ENCODE assay signal across 8 cellular contexts in the genomic region with DNA sequence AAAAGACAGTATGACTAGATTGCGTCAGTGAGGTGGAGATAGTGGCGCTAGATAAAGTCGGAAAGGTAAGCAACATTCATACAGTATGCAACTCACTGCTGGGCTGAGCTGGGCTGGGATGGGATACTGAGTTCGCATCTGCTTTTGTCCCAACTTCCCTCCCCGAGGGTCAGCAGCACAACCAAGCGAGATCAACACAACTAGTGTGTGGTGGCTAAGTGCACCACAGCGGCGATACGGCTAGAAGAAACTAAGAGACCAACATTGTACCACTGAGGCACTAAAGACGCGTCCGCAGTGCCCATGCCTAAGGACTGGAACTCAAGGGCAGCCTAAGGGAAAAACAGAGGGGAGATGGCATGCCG. TPM values are rescaled to one million over a fixed set of nuclear protein-coding genes. Genes with fewer than 3 reads are reported as not detected.
DNase-seq lines count a peak whose midpoint lies in the region; ATAC-seq and TF ChIP-seq lines count a peak whose summit lies in the region.

No MANE protein-coding gene starts in this region.

- H3K4me1 Mint-ChIP-seq in activated naive CD4-positive, alpha-beta T cell treated with anti-CD3 and anti-CD28 coated beads, Interleukin-2, amount 10 ng/mL, durations not matched to agents 7 days and 5 days = peaks cover 55% of the 10 kb centered on the region

- peak overlapping the region; percentile 90 for H3K27ac Mint-ChIP-seq in activated naive CD4-positive, alpha-beta T cell treated with anti-CD3 and anti-CD28 coated beads, Interleukin-2, amount 10 ng/mL, durations not matched to agents 7 days and 5 days

- H3K9me3 ChIP-seq in body of pancreas = no peaks in the 10 kb centered on the region
- H3K9me3 ChIP-seq in lung (ENCODE audit: control insufficient read depth in 2 of 2, insufficient read depth in 1 of 2, low read length in 1 of 2) = no peaks in the 10 kb centered on the region

- H3K4me3 Mint-ChIP-seq in activated naive CD4-positive, alpha-beta T cell treated with anti-CD3 and anti-CD28 coated beads, Interleukin-2, amount 10 ng/mL, durations not matched to agents 7 days and 5 days = peak overlapping the region; percentile 88

- H3K4me3 ChIP-seq in body of pancreas (peak overlapping the region; percentile 89 to 93), lung (peak overlapping the region; percentile 93), urinary bladder (ENCODE audit: low read depth, low read length) (peak overlapping the region; percentile 64)

- intact Hi-C loops in body of pancreas (cut with DNase I) = loop anchor here (5.0 kb wide), 1 partner anchor 52 kb away; a partner anchor contains a TSS

- CTCF ChIA-PET in activated naive CD4-positive, alpha-beta T cell treated with anti-CD3 and anti-CD28 coated beads, Interleukin-2, amount 10 ng/mL, durations not matched to agents 7 days and 5 days (lab: Charles Lee) = interaction anchor here (0.6 to 5.1 kb wide), 4 partner anchors 9 to 117 kb away, joined by 3 to 27 read pairs (median 3); no protein-coding TSS in a partner anchor

- H3K27me3 Mint-ChIP-seq in activated naive CD4-positive, alpha-beta T cell treated with anti-CD3 and anti-CD28 coated beads, Interleukin-2, amount 10 ng/mL, durations not matched to agents 7 days and 5 days = no peaks in the 10 kb centered on the region

- TF ChIP-seq CTCF in body of pancreas (IDR thresholded peaks at IDR 0.05) (no peak), lung (IDR thresholded peaks at IDR 0.05; ENCODE audit: control extremely low read depth, extremely low read depth) (no peak)

- H3K27me3 ChIP-seq in body of pancreas (no peaks in the 10 kb centered on the region), lung (ENCODE audit: control insufficient read depth, insufficient read depth) (no peaks in the 10 kb centered on the region)

- H3K4me1 ChIP-seq in body of pancreas = peaks cover 34% of the 10 kb centered on the region
- peaks cover 9 to 10% of the 10 kb centered on the region in 2 donors for H3K4me1 ChIP-seq in lung (ENCODE audit: control insufficient read depth in 2 of 2, insufficient read depth in 2 of 2, low read length in 2 of 2)
- no peaks in the 10 kb centered on the region for H3K4me1 ChIP-seq in urinary bladder (ENCODE audit: insufficient read depth)

- no peak for ATAC-seq in body of pancreas
- no peak for ATAC-seq in lung (ENCODE audit: insufficient read depth, low FRiP score)

- no peak for TF ChIP-seq POLR2A in body of pancreas (IDR thresholded peaks at IDR 0.05)

- peaks cover 21% of the 10 kb centered on the region for H3K36me3 Mint-ChIP-seq in activated naive CD4-positive, alpha-beta T cell treated with anti-CD3 and anti-CD28 coated beads, Interleukin-2, amount 10 ng/mL, durations not matched to agents 7 days and 5 days

- H3K36me3 ChIP-seq in body of pancreas (replicated peaks in 1 of 2; ENCODE audit: insufficient read depth in 1 of 2, low read depth in 2 of 2) = peaks cover 6 to 8% of the 10 kb centered on the region in 2 donors
- peaks cover 0 to 12% of the 10 kb centered on the region in 2 donors for H3K36me3 ChIP-seq in lung (ENCODE audit: control insufficient read depth in 2 of 2, insufficient read depth in 2 of 2, low read length in 2 of 2)
- no peaks in the 10 kb centered on the region for H3K36me3 ChIP-seq in urinary bladder (ENCODE audit: insufficient read depth)

- peak overlapping the region in 2 of 4 donors; percentile 63 to 75 for H3K27ac ChIP-seq in body of pancreas
- H3K27ac ChIP-seq in lung (ENCODE audit: low read depth in 1 of 2, low read length in 1 of 2) = peak overlapping the region; percentile 57 to 75
- no peak overlapping the region for H3K27ac ChIP-seq in urinary bladder (ENCODE audit: low read depth)

- no peak for DNase-seq in activated naive CD4-positive, alpha-beta T cell treated with anti-CD3 and anti-CD28 coated beads, Interleukin-2, amount 10 ng/mL, durations not matched to agents 7 days and 5 days
- DNase-seq in activated naive CD4-positive, alpha-beta T cell treated with anti-CD3 and anti-CD28 coated beads, Interleukin-2, amount 50 U/mL, for 16 hours = no peak
- DNase-seq in body of pancreas (no peak), lung (ENCODE audit: low spot score) (no peak), SW 1271 (lab: John Stamatoyannopoulos, UW) (no peak)
- DNase-seq in stimulated activated naive CD4-positive, alpha-beta T cell treated with Interleukin-2 at 50 U/mL for 16 hours (lab: John Stamatoyannopoulos, UW) = no peak
- DNase-seq in activated CD4-positive, alpha-beta T cell treated with anti-CD3 and anti-CD28 coated beads for 4 hours = no peak

- 0 to 1% methylated on average over 10 to 13 of the region's 13 CpGs for WGBS in body of pancreas, 2 donors
- WGBS in lung, 2 donors = 1 to 2% methylated on average over 13 of the region's 13 CpGs
- under 1% methylated on average over 13 of the region's 13 CpGs for WGBS in urinary bladder

- no peaks in the 10 kb centered on the region for H3K9me3 Mint-ChIP-seq in activated naive CD4-positive, alpha-beta T cell treated with anti-CD3 and anti-CD28 coated beads, Interleukin-2, amount 10 ng/mL, durations not matched to agents 7 days and 5 days

RNA-seq across cellular contexts. Expression of a gene that starts 0.5 kb away (rescaled TPM):
- total RNA-seq in body of pancreas = 10 to 100 TPM; 20.8 to 33.2 TPM
- total RNA-seq in lung = 10 to 100 TPM; 28.7 to 30.2 TPM
- 10 to 100 TPM; 31.3 to 60.3 TPM for polyA plus RNA-seq in lung
- total RNA-seq in urinary bladder = 25.4 TPM
- polyA plus RNA-seq in urinary bladder = 29.8 TPM

RNA-seq across cellular contexts. Expression of a gene that starts 0.6 kb away (rescaled TPM):
- 10 to 100 TPM; 17.5 to 18.2 TPM for total RNA-seq in body of pancreas
- 10 to 100 TPM; 35.5 to 63.3 TPM for total RNA-seq in lung
- 10 to 100 TPM; 44.2 to 53.7 TPM for polyA plus RNA-seq in lung
- total RNA-seq in urinary bladder = 23.2 TPM
- polyA plus RNA-seq in urinary bladder = 25.0 TPM

RNA-seq across cellular contexts. Expression of a gene that starts 19.3 kb away (rescaled TPM):
- total RNA-seq in body of pancreas (10 to 100 TPM; 52.7 to 66.7 TPM), lung (100 to 1,000 TPM in 1 of 2 donors, 10 to 100 TPM in 1; 81.2 to 192 TPM), urinary bladder (109 TPM)
- polyA plus RNA-seq in lung (100 to 1,000 TPM in 1 of 2 donors, 10 to 100 TPM in 1; 49.1 to 280 TPM), urinary bladder (260 TPM)

RNA-seq across cellular contexts. Expression of a gene that starts 44.2 kb away (rescaled TPM):
- total RNA-seq in body of pancreas = 10 to 100 TPM; 13.0 to 22.1 TPM
- total RNA-seq in lung = 10 to 100 TPM; 12.7 to 44.2 TPM
- 10 to 100 TPM; 18.9 to 24.6 TPM for polyA plus RNA-seq in lung
- total RNA-seq in urinary bladder = 14.0 TPM
- polyA plus RNA-seq in urinary bladder = 12.3 TPM

RNA-seq across cellular contexts. Expression of a gene that starts 52.9 kb away (rescaled TPM):
- 10 to 100 TPM; 44.6 to 60.0 TPM for total RNA-seq in body of pancreas
- 10 to 100 TPM; 68.8 to 74.5 TPM for total RNA-seq in lung
- polyA plus RNA-seq in lung = 10 to 100 TPM; 39.9 to 56.2 TPM
- total RNA-seq in urinary bladder = 49.0 TPM
- 43.7 TPM for polyA plus RNA-seq in urinary bladder
